1 cellular context compared by ENCODE assay signal in genomic region chr1:204640578-204640977, GRCh38.
TF ChIP-seq lines count a peak whose summit lies in the region.

No MANE protein-coding gene starts in this region.

TF ChIP-seq in WTC11, 78 proteins besides CTCF, POLR2A, EP300 and RAD21 (continued from another document):
- TF ChIP-seq ZSCAN18 (CRISPR knock-in tag; IDR thresholded peaks at IDR 0.05) (no peak), ZNF416 (CRISPR knock-in tag; IDR thresholded peaks at IDR 0.05) (no peak)
